Comparison of ENCODE assay signal across 8 cellular contexts in the genomic region with DNA sequence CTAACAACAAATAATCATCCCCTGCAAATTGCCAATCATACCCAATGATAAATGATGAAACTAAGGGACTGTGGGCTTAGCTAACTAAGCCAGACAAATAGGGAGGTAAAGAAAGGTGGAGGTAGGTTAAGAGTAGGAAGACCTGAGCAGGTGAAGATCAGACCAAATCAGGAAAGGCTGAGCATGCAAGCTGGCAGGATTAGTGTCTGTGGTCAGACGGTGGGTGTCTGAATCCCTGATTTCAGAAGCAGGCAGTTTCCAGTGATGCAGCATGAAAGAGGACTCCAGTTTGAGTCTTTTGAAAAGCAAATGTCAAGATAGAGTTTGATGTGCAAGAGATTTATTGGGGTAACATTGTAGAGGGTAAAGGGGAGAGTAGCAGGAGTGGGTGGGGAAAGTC.
"Had no signal": no experiment of that assay in that cellular context is flagged by ENCODE, and none has a peak within 500 bp of the region (broad histone marks: within the 10 kb centered on the region; RNA-seq: fewer than 3 reads in every experiment).

No MANE protein-coding gene starts in this region.

- DNase-seq: H9, HCEC 1CT, HFFc6, KBM-7 had no signal

- H3K27ac ChIP-seq: HL-60, KMS-11 had no signal

- ATAC-seq: GM23338, HepG2 had no signal

- H3K4me3 ChIP-seq: GM23338 had no signal
